In the genomic region with DNA sequence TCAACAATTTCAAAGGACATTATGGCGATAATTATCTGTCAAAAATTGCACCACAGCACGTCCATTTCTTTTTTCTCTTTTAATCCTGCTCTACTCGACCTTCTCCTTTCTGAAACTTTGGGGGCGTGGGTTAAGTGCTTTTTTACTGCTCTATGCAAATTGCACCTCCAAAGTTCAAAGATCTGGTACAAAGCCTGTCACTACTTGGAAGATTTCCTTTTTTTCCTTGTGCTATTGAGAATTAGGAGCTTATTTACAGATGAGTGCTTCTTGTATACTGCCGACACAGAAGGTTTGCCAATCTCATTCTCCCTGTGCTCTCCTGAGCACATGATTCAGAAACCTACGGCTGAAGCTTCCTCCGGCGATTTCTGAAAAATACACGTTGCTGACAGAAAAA, we compare ENCODE assay signal across 35 cellular contexts.
"Had no signal": no experiment of that assay in that cellular context is flagged by ENCODE, and none has a peak within 500 bp of the region (broad histone marks: within the 10 kb centered on the region; RNA-seq: fewer than 3 reads in every experiment).

No MANE protein-coding gene starts in this region.

- H3K4me1 Mint-ChIP-seq: activated CD4-positive, alpha-beta T cell treated with anti-CD3 and anti-CD28 coated beads for 36 hours; activated CD4-positive, alpha-beta T cell treated with anti-CD3 and anti-CD28 coated beads, Interleukin-2, amount 10 ng/mL, durations not matched to agents 24 days and 14 days; activated CD8-positive, alpha-beta memory T cell treated with anti-CD3 and anti-CD28 coated beads, Interleukin-2, amount 10 ng/mL, durations not matched to agents 7 days and 5 days; activated naive CD4-positive, alpha-beta T cell treated with anti-CD3 and anti-CD28 coated beads, Interleukin-2, amount 50 U/mL, for 24 hours; activated naive CD8-positive, alpha-beta T cell treated with anti-CD3 and anti-CD28 coated beads for 36 hours; activated naive CD8-positive, alpha-beta T cell treated with anti-CD3 and anti-CD28 coated beads, Interleukin-2, amount 50 U/mL, for 24 hours had no signal

- H3K4me3 Mint-ChIP-seq: activated CD4-positive, alpha-beta memory T cell treated with anti-CD3 and anti-CD28 coated beads for 36 hours; activated CD4-positive, alpha-beta T cell treated with anti-CD3 and anti-CD28 coated beads for 36 hours; activated CD4-positive, alpha-beta T cell treated with anti-CD3 and anti-CD28 coated beads, Interleukin-2, amount 10 ng/mL, durations not matched to agents 24 days and 14 days; activated CD8-positive, alpha-beta memory T cell treated with anti-CD3 and anti-CD28 coated beads, Interleukin-2, amount 10 ng/mL, durations not matched to agents 7 days and 5 days; activated CD8-positive, alpha-beta T cell treated with anti-CD3 and anti-CD28 coated beads, Interleukin-2, amount 10 ng/mL, durations not matched to agents 7 days and 5 days; activated naive CD4-positive, alpha-beta T cell treated with anti-CD3 and anti-CD28 coated beads for 36 hours; activated naive CD4-positive, alpha-beta T cell treated with anti-CD3 and anti-CD28 coated beads, Interleukin-2, amount 50 U/mL, for 24 hours; activated naive CD8-positive, alpha-beta T cell treated with anti-CD3 and anti-CD28 coated beads for 36 hours; activated naive CD8-positive, alpha-beta T cell treated with anti-CD3 and anti-CD28 coated beads, Interleukin-2, amount 50 U/mL, for 24 hours; activated T-helper 1 cell treated with anti-CD3 and anti-CD28 coated beads, Interleukin-12 subunit alpha, Interleukin-12 subunit beta, Interleukin-2, Interleukin-4 antibody, amounts not matched to agents 30 ng/mL and 10 ng/mL and 1 ng/mL, durations not matched to agents 14 hours and 24 hours and 36 hours had no signal

- H3K27ac ChIP-seq: adrenal gland, body of pancreas, breast epithelium, cardiac muscle cell, colonic mucosa, epithelial cell of prostate, esophagus squamous epithelium, gastroesophageal sphincter had no signal

- H3K36me3 ChIP-seq: adrenal gland, breast epithelium, cardiac muscle cell, colonic mucosa, esophagus squamous epithelium, gastroesophageal sphincter had no signal

- H3K4me3 ChIP-seq: adrenal gland, body of pancreas, breast epithelium, cardiac muscle cell, colonic mucosa, esophagus squamous epithelium, gastroesophageal sphincter had no signal

- DNase-seq: activated CD4-positive, alpha-beta memory T cell treated with anti-CD3 and anti-CD28 coated beads for 36 hours; activated CD4-positive, alpha-beta T cell treated with anti-CD3 and anti-CD28 coated beads for 36 hours; activated CD4-positive, alpha-beta T cell treated with anti-CD3 and anti-CD28 coated beads, Interleukin-2, amount 10 ng/mL, durations not matched to agents 24 days and 14 days; activated CD4-positive, CD25-positive, alpha-beta regulatory T cell; activated CD4-positive, CD25-positive, alpha-beta regulatory T cell treated with anti-CD3 and anti-CD28 coated beads, Interleukin-2, amount 50 U/mL, for 72 hours; activated CD8-positive, alpha-beta memory T cell treated with anti-CD3 and anti-CD28 coated beads, Interleukin-2, amount 10 ng/mL, durations not matched to agents 7 days and 5 days; activated CD8-positive, alpha-beta memory T cell treated with anti-CD3 and anti-CD28 coated beads, Interleukin-2, amount 50 U/mL, for 4 hours; activated CD8-positive, alpha-beta T cell treated with anti-CD3 and anti-CD28 coated beads, Interleukin-2, amount 10 ng/mL, durations not matched to agents 7 days and 5 days; activated effector memory CD4-positive, alpha-beta T cell treated with anti-CD3 and anti-CD28 coated beads, Interleukin-2, amount 50 U/mL, for 16 hours; activated naive CD4-positive, alpha-beta T cell treated with anti-CD3 and anti-CD28 coated beads for 36 hours; activated naive CD8-positive, alpha-beta T cell treated with anti-CD3 and anti-CD28 coated beads for 36 hours; activated naive CD8-positive, alpha-beta T cell treated with anti-CD3 and anti-CD28 coated beads, Interleukin-2, amount 50 U/mL, for 24 hours; activated T-cell treated with anti-CD3 and anti-CD28 coated beads, Interleukin-2, amount 50 U/mL, for 1 hour; activated T-cell treated with anti-CD3 and anti-CD28 coated beads, Interleukin-2, amount 50 U/mL, for 48 hours; adrenal gland; amygdala; aorta; body of pancreas; central memory CD4-positive, alpha-beta T cell; cerebellar nuclear complex; colonic mucosa; effector CD8-positive, alpha-beta T cell; esophagus squamous epithelium; foreskin melanocyte; head of caudate nucleus; T-helper 2 cell had no signal

- H3K27ac Mint-ChIP-seq: activated CD4-positive, alpha-beta memory T cell treated with anti-CD3 and anti-CD28 coated beads for 36 hours; activated CD4-positive, alpha-beta T cell treated with anti-CD3 and anti-CD28 coated beads for 36 hours; activated CD4-positive, alpha-beta T cell treated with anti-CD3 and anti-CD28 coated beads, Interleukin-2, amount 10 ng/mL, durations not matched to agents 24 days and 14 days; activated CD8-positive, alpha-beta memory T cell treated with anti-CD3 and anti-CD28 coated beads, Interleukin-2, amount 10 ng/mL, durations not matched to agents 7 days and 5 days; activated CD8-positive, alpha-beta T cell treated with anti-CD3 and anti-CD28 coated beads, Interleukin-2, amount 10 ng/mL, durations not matched to agents 7 days and 5 days; activated naive CD4-positive, alpha-beta T cell treated with anti-CD3 and anti-CD28 coated beads for 36 hours; activated naive CD4-positive, alpha-beta T cell treated with anti-CD3 and anti-CD28 coated beads, Interleukin-2, amount 50 U/mL, for 24 hours; activated naive CD8-positive, alpha-beta T cell treated with anti-CD3 and anti-CD28 coated beads for 36 hours; activated naive CD8-positive, alpha-beta T cell treated with anti-CD3 and anti-CD28 coated beads, Interleukin-2, amount 50 U/mL, for 24 hours; activated T-helper 1 cell treated with anti-CD3 and anti-CD28 coated beads, Interleukin-12 subunit alpha, Interleukin-12 subunit beta, Interleukin-2, Interleukin-4 antibody, amounts not matched to agents 30 ng/mL and 10 ng/mL and 1 ng/mL, durations not matched to agents 14 hours and 24 hours and 36 hours; activated T-helper 2 cell treated with anti-CD3 and anti-CD28 coated beads, Interferon-gamma antibody, Interleukin-2, Interleukin-4, amounts not matched to agents 10 μg/mL and 5 μg/mL and 100 μg/mL, durations not matched to agents 14 hours and 24 hours and 36 hours had no signal

- H3K36me3 Mint-ChIP-seq: activated CD4-positive, alpha-beta memory T cell treated with anti-CD3 and anti-CD28 coated beads for 36 hours; activated CD8-positive, alpha-beta memory T cell treated with anti-CD3 and anti-CD28 coated beads, Interleukin-2, amount 10 ng/mL, durations not matched to agents 7 days and 5 days; activated naive CD4-positive, alpha-beta T cell treated with anti-CD3 and anti-CD28 coated beads, Interleukin-2, amount 50 U/mL, for 24 hours; activated naive CD8-positive, alpha-beta T cell treated with anti-CD3 and anti-CD28 coated beads for 36 hours had no signal

- H3K4me1 ChIP-seq: adrenal gland, body of pancreas, breast epithelium, colonic mucosa, esophagus squamous epithelium, gastroesophageal sphincter had no signal

- H3K9me3 Mint-ChIP-seq: activated CD4-positive, alpha-beta memory T cell treated with anti-CD3 and anti-CD28 coated beads for 36 hours; activated CD4-positive, alpha-beta T cell treated with anti-CD3 and anti-CD28 coated beads, Interleukin-2, amount 10 ng/mL, durations not matched to agents 24 days and 14 days; activated naive CD4-positive, alpha-beta T cell treated with anti-CD3 and anti-CD28 coated beads for 36 hours; activated naive CD4-positive, alpha-beta T cell treated with anti-CD3 and anti-CD28 coated beads, Interleukin-2, amount 50 U/mL, for 24 hours; activated naive CD8-positive, alpha-beta T cell treated with anti-CD3 and anti-CD28 coated beads for 36 hours; activated naive CD8-positive, alpha-beta T cell treated with anti-CD3 and anti-CD28 coated beads, Interleukin-2, amount 50 U/mL, for 24 hours; activated T-helper 1 cell treated with anti-CD3 and anti-CD28 coated beads, Interleukin-12 subunit alpha, Interleukin-12 subunit beta, Interleukin-2, Interleukin-4 antibody, amounts not matched to agents 30 ng/mL and 10 ng/mL and 1 ng/mL, durations not matched to agents 14 hours and 24 hours and 36 hours; activated T-helper 2 cell treated with anti-CD3 and anti-CD28 coated beads, Interferon-gamma antibody, Interleukin-2, Interleukin-4, amounts not matched to agents 10 μg/mL and 5 μg/mL and 100 μg/mL, durations not matched to agents 14 hours and 24 hours and 36 hours had no signal

- ATAC-seq: activated CD4-positive, alpha-beta T cell treated with anti-CD3 and anti-CD28 coated beads for 36 hours; activated CD8-positive, alpha-beta memory T cell treated with anti-CD3 and anti-CD28 coated beads, Interleukin-2, amount 10 ng/mL, durations not matched to agents 7 days and 5 days; activated CD8-positive, alpha-beta T cell treated with anti-CD3 and anti-CD28 coated beads, Interleukin-2, amount 10 ng/mL, durations not matched to agents 7 days and 5 days; activated naive CD8-positive, alpha-beta T cell treated with anti-CD3 and anti-CD28 coated beads, Interleukin-2, amount 50 U/mL, for 24 hours; body of pancreas; gastroesophageal sphincter had no signal

- H3K27me3 ChIP-seq: colonic mucosa had no signal

- H3K9me3 ChIP-seq: adrenal gland, body of pancreas, breast epithelium, colonic mucosa, esophagus squamous epithelium, gastroesophageal sphincter had no signal

- FAIRE-seq: endometrium, endothelial cell of umbilical vein had no signal
